In genomic region chr13:51562011-51562671, GRCh38 we compare ENCODE assay signal across 9 cellular contexts. TPM values are rescaled to one million over a fixed set of nuclear protein-coding genes. Genes with fewer than 3 reads are reported as not detected.
DNase-seq lines count a peak whose midpoint lies in the region; ATAC-seq and TF ChIP-seq lines count a peak whose summit lies in the region.
"Had no signal": no experiment of that assay in that cellular context is flagged by ENCODE, and none has a peak within 500 bp of the region (broad histone marks: within the 10 kb centered on the region; RNA-seq: fewer than 3 reads in every experiment).

No MANE protein-coding gene starts in this region.

- H3K4me3 Mint-ChIP-seq in Calu3 (ENCODE audit: low read depth, unreplicated experiment) (no peak overlapping the region), glutamatergic neuron (ENCODE audit: unreplicated experiment) (no peak overlapping the region)

- H3K4me1 Mint-ChIP-seq in Calu3 (ENCODE audit: low read depth, unreplicated experiment) (peaks cover 27% of the 10 kb centered on the region), glutamatergic neuron (ENCODE audit: low read depth, unreplicated experiment) (no peaks in the 10 kb centered on the region)

- peak; percentile 38 for DNase-seq in kidney tubule cell (ENCODE audit: low spot score)
- no peak for DNase-seq in NCI-H2227 (lab: John Stamatoyannopoulos, UW; ENCODE audit: unreplicated experiment)
- DNase-seq in Calu3, result no peak
- no peak for DNase-seq in glutamatergic neuron
- no peak for DNase-seq in iPS-NIHi7 (ENCODE audit: extremely low spot score)
- DNase-seq: head of caudate nucleus had no signal

- H3K36me3 Mint-ChIP-seq in Calu3 (ENCODE audit: insufficient read depth, unreplicated experiment), result peaks cover 5% of the 10 kb centered on the region
- H3K36me3 Mint-ChIP-seq in glutamatergic neuron (ENCODE audit: unreplicated experiment), result peaks cover 4% of the 10 kb centered on the region

- CTCF ChIA-PET in Calu3 (lab: Charles Lee), result no interaction called here

- H3K27ac Mint-ChIP-seq in Calu3 (ENCODE audit: unreplicated experiment) (no peak overlapping the region), glutamatergic neuron (ENCODE audit: unreplicated experiment) (no peak overlapping the region)

- H3K27me3 Mint-ChIP-seq in Calu3 (ENCODE audit: unreplicated experiment) (no peaks in the 10 kb centered on the region), glutamatergic neuron (ENCODE audit: unreplicated experiment) (no peaks in the 10 kb centered on the region)

- ATAC-seq in GM18508 (IDR thresholded peaks at IDR 0.05; ENCODE audit: insufficient read depth, unreplicated experiment) (peak; percentile 75), GM21528 (IDR thresholded peaks at IDR 0.05; ENCODE audit: low FRiP score, unreplicated experiment) (peak; percentile 76), HG03558 (IDR thresholded peaks at IDR 0.05; ENCODE audit: extremely low read depth, unreplicated experiment) (peak; percentile 78)

- TF ChIP-seq CTCF in Calu3 (IDR thresholded peaks at IDR 0.05; ENCODE audit: unreplicated experiment), result no peak
- no peak for TF ChIP-seq CTCF in glutamatergic neuron (IDR thresholded peaks at IDR 0.05; ENCODE audit: partially characterized antibody, unreplicated experiment)

- BruUV-seq in Calu3 (replicated peaks; lab: Mats Ljungman, UMichigan), result no TSS peak

- peaks cover 3% of the 10 kb centered on the region for H3K9me3 Mint-ChIP-seq in Calu3 (ENCODE audit: low read depth, unreplicated experiment)
- no peaks in the 10 kb centered on the region for H3K9me3 Mint-ChIP-seq in glutamatergic neuron (ENCODE audit: unreplicated experiment)

- intact Hi-C loops in Calu3 (cut with micrococcal nuclease; ENCODE audit: unreplicated experiment), result no loop called here

RNA-seq across cellular contexts. Expression of gene WDFY2, which starts 22.1 kb away (rescaled TPM):
- total RNA-seq in Calu3 (2022) (5.9 and 6.3 TPM in 2 replicates), glutamatergic neuron (ENCODE audit: unreplicated experiment) (43.0 TPM)
